In genomic region chr10:110006358-110007170, GRCh38 we compare ENCODE assay signal across 9 cellular contexts. TPM values are rescaled to one million over a fixed set of nuclear protein-coding genes. Genes with fewer than 3 reads are reported as not detected.
DNase-seq lines count a peak whose midpoint lies in the region; ATAC-seq and TF ChIP-seq lines count a peak whose summit lies in the region.
"Had no signal": no experiment of that assay in that cellular context is flagged by ENCODE, and none has a peak within 500 bp of the region (broad histone marks: within the 10 kb centered on the region; RNA-seq: fewer than 3 reads in every experiment).

No MANE protein-coding gene starts in this region.

- no peaks in the 10 kb centered on the region for H3K9me3 ChIP-seq in CD4-positive, alpha-beta memory T cell (ENCODE audit: control insufficient read depth in 1 of 2, low read length in 2 of 2)
- H3K9me3 ChIP-seq in Karpas-422 (ENCODE audit: low read length) (no peaks in the 10 kb centered on the region), thymus (ENCODE audit: control insufficient read depth) (no peaks in the 10 kb centered on the region)

- POLR2A ChIA-PET in CD4-positive, alpha-beta memory T cell (lab: Charles Lee; ENCODE audit: partially characterized antibody) = interaction anchor here (0.6 to 10.1 kb wide), 17 partner anchors 8 to 203 kb away, joined by 3 to 116 read pairs (median 5); no protein-coding TSS in a partner anchor

- no peak for ATAC-seq in stimulated activated effector memory CD8-positive, alpha-beta T cell treated with anti-CD3 and anti-CD28 coated beads, Interleukin-12 subunit alpha, Interleukin-12 subunit beta, amount 100 ng/mL, for 72 hours
- ATAC-seq in HG03045 (IDR thresholded peaks at IDR 0.05; ENCODE audit: unreplicated experiment) = no peak

- H3K4me1 Mint-ChIP-seq in CD4-positive, alpha-beta memory T cell = peaks cover 11 to 35% (median 28%) of the 10 kb centered on the region in 4 donors
- H3K4me1 Mint-ChIP-seq in stimulated activated effector memory CD8-positive, alpha-beta T cell treated with anti-CD3 and anti-CD28 coated beads, Interleukin-12 subunit alpha, Interleukin-12 subunit beta, amount 100 ng/mL, for 72 hours = peaks cover 24% of the 10 kb centered on the region

- no peaks in the 10 kb centered on the region for H3K9me3 Mint-ChIP-seq in CD4-positive, alpha-beta memory T cell
- no peaks in the 10 kb centered on the region for H3K9me3 Mint-ChIP-seq in stimulated activated effector memory CD8-positive, alpha-beta T cell treated with anti-CD3 and anti-CD28 coated beads, Interleukin-12 subunit alpha, Interleukin-12 subunit beta, amount 100 ng/mL, for 72 hours
- H3K9me3 Mint-ChIP-seq: IgD-negative memory B cell had no signal

- H3K4me3 ChIP-seq in CD4-positive, alpha-beta memory T cell (ENCODE audit: low read length in 2 of 2) = no peak overlapping the region
- no peak overlapping the region; the same call in 1 of the 2 replicates for H3K4me3 ChIP-seq in Karpas-422 (ENCODE audit: low read length)
- peak overlapping the region; percentile 93 for H3K4me3 ChIP-seq in lower leg skin (ENCODE audit: low read depth, poor library complexity, severe bottlenecking)
- peak overlapping the region; percentile 78 for H3K4me3 ChIP-seq in thymus (ENCODE audit: low read length)

- H3K9me2 ChIP-seq in Karpas-422 (replicated peaks; ENCODE audit: insufficient read depth, low read length) = no peaks in the 10 kb centered on the region

- H3K27ac Mint-ChIP-seq in CD4-positive, alpha-beta memory T cell = no peak overlapping the region
- no peak overlapping the region for H3K27ac Mint-ChIP-seq in stimulated activated effector memory CD8-positive, alpha-beta T cell treated with anti-CD3 and anti-CD28 coated beads, Interleukin-12 subunit alpha, Interleukin-12 subunit beta, amount 100 ng/mL, for 72 hours
- H3K27ac Mint-ChIP-seq: IgD-negative memory B cell had no signal

- peak in 1 of 5 donors; percentile 52 for DNase-seq in CD4-positive, alpha-beta memory T cell
- DNase-seq in Karpas-422 (no peak), dedifferentiated amniotic fluid mesenchymal stem cell (ENCODE audit: extremely low spot score) (peak; percentile 73), lower leg skin (ENCODE audit: low spot score in 2 of 2) (peak; percentile 70 to 93), NCI-H345 treated with DMSO at 0.1 percent for 48 hours (lab: John Stamatoyannopoulos, UW; ENCODE audit: unreplicated experiment) (no peak)
- no peak for DNase-seq in stimulated activated effector memory CD8-positive, alpha-beta T cell treated with anti-CD3 and anti-CD28 coated beads, Interleukin-12 subunit alpha, Interleukin-12 subunit beta, amount 100 ng/mL, for 72 hours (ENCODE audit: low spot score in 2 of 2)

- no peaks in the 10 kb centered on the region for H3K27me3 Mint-ChIP-seq in CD4-positive, alpha-beta memory T cell
- H3K27me3 Mint-ChIP-seq: IgD-negative memory B cell had no signal

- H4K20me1 ChIP-seq in Karpas-422 (ENCODE audit: insufficient read depth, low read depth, low read length) = no peaks in the 10 kb centered on the region

- TF ChIP-seq CTCF in lower leg skin (IDR thresholded peaks at IDR 0.05) = no peak

- H3K79me2 ChIP-seq in Karpas-422 (ENCODE audit: low read length) = no peaks in the 10 kb centered on the region

- H3K4me2 ChIP-seq in Karpas-422 (ENCODE audit: low read depth, low read length, poor library complexity, severe bottlenecking) = peak overlapping the region; percentile 87

- H3K9ac ChIP-seq in Karpas-422 (ENCODE audit: low read length) = 0 out of 2 replicates have a peak overlapping the region, but pooled peaks have one; percentile 64

- H3K4me1 ChIP-seq in CD4-positive, alpha-beta memory T cell (ENCODE audit: insufficient read depth, low read length) = peaks cover 28% of the 10 kb centered on the region
- H3K4me1 ChIP-seq in Karpas-422 (ENCODE audit: low read length) (peaks cover 27% of the 10 kb centered on the region), thymus (ENCODE audit: control insufficient read depth, insufficient read depth, low read length) (peaks cover 19% of the 10 kb centered on the region)

- WGBS in lower leg skin, 2 donors = 10 to 18% methylated on average over 20 of the region's 20 CpGs
- 80% methylated on average over 20 of the region's 20 CpGs for WGBS in thymus

- H3K36me3 ChIP-seq in CD4-positive, alpha-beta memory T cell (ENCODE audit: insufficient read depth, low read length) = no peaks in the 10 kb centered on the region
- H3K36me3 ChIP-seq in Karpas-422 (ENCODE audit: insufficient read depth, low read length) (no peaks in the 10 kb centered on the region), thymus (ENCODE audit: control insufficient read depth, insufficient read depth) (no peaks in the 10 kb centered on the region)

- peaks cover 0 to 8% of the 10 kb centered on the region in 2 donors for H3K36me3 Mint-ChIP-seq in CD4-positive, alpha-beta memory T cell
- peaks cover 16% of the 10 kb centered on the region for H3K36me3 Mint-ChIP-seq in stimulated activated effector memory CD8-positive, alpha-beta T cell treated with anti-CD3 and anti-CD28 coated beads, Interleukin-12 subunit alpha, Interleukin-12 subunit beta, amount 100 ng/mL, for 72 hours
- H3K36me3 Mint-ChIP-seq: IgD-negative memory B cell had no signal

- CTCF ChIA-PET in CD4-positive, alpha-beta memory T cell (lab: Charles Lee; ENCODE audit: partially characterized antibody) = interaction anchor here (1.3 to 2.3 kb wide), 3 partner anchors 28 to 122 kb away, joined by 4 to 10 read pairs (median 7); no protein-coding TSS in a partner anchor

- peak overlapping the region; percentile 8; the same call in 1 of the 2 replicates for H2AFZ ChIP-seq in Karpas-422 (ENCODE audit: low read length)

- peak overlapping the region; percentile 81 for H3K27ac ChIP-seq in CD4-positive, alpha-beta memory T cell (ENCODE audit: low read depth, low read length)
- H3K27ac ChIP-seq in Karpas-422 (ENCODE audit: low read length) = no peak overlapping the region
- H3K27ac ChIP-seq in thymus (ENCODE audit: low read depth) = peak overlapping the region; percentile 97

- H3K27me3 ChIP-seq in CD4-positive, alpha-beta memory T cell (ENCODE audit: insufficient read depth, low read length) = no peaks in the 10 kb centered on the region
- H3K27me3 ChIP-seq in Karpas-422 (ENCODE audit: low read length) (no peaks in the 10 kb centered on the region), thymus (ENCODE audit: control insufficient read depth, insufficient read depth) (no peaks in the 10 kb centered on the region)

- intact Hi-C loops in CD4-positive, alpha-beta memory T cell (cut with micrococcal nuclease) = loop anchor here (2.0 to 10.0 kb wide), 3 partner anchors 28 to 911 kb away; partner anchors contain the start of genes BBIP1, SHOC2 and SMNDC1
- intact Hi-C loops in lower leg skin (cut with DNase I; ENCODE audit: low total_unique reads) = no loop called here

- H3K4me3 Mint-ChIP-seq in CD4-positive, alpha-beta memory T cell = no peak overlapping the region
- no peak overlapping the region for H3K4me3 Mint-ChIP-seq in stimulated activated effector memory CD8-positive, alpha-beta T cell treated with anti-CD3 and anti-CD28 coated beads, Interleukin-12 subunit alpha, Interleukin-12 subunit beta, amount 100 ng/mL, for 72 hours
- H3K4me3 Mint-ChIP-seq: IgD-negative memory B cell had no signal

- TF ChIP-seq POLR2A in lower leg skin (IDR thresholded peaks at IDR 0.05) = no peak

RNA-seq across cellular contexts. Expression of gene ADD3, which starts 1.2 kb away (rescaled TPM):
- 100 to 1,000 TPM; 365 to 374 TPM for total RNA-seq in CD4-positive, alpha-beta memory T cell
- polyA plus RNA-seq in CD4-positive, alpha-beta memory T cell = 100 to 1,000 TPM; 525 to 613 TPM
- total RNA-seq in Karpas-422 (2014; rRNA removed; shearing (Covaris generic); ENCODE audit: low replicate concordance) = 15.4 and 16.5 TPM in 2 replicates
- total RNA-seq in lower leg skin = 100 to 1,000 TPM in 3 of 4 donors, 10 to 100 TPM in 1; 91.9 to 185 (median 155) TPM
- polyA plus RNA-seq in thymus = 112 TPM

Comparison
In these comparisons a context has a peak if more than half of its experiments do, and no peak if none do; other contexts are left out.
1. DNase-seq: peak in dedifferentiated amniotic fluid mesenchymal stem cell (single experiment) and lower leg skin (2 of 2); none in Karpas-422 (single experiment), stimulated activated effector memory CD8-positive, alpha-beta T cell treated with anti-CD3 and anti-CD28 coated beads, Interleukin-12 subunit alpha, Interleukin-12 subunit beta, amount 100 ng/mL, for 72 hours (0 of 2) and NCI-H345 treated with DMSO at 0.1 percent for 48 hours (single experiment).
2. H3K4me3 ChIP-seq: peak in lower leg skin (single experiment) and thymus (single experiment); none in CD4-positive, alpha-beta memory T cell (0 of 2) and Karpas-422 (single experiment).